ENCODE assay signal across 8 cellular contexts in genomic region chr17:50149425-50150353, GRCh38. TPM values are rescaled to one million over a fixed set of nuclear protein-coding genes. Genes with fewer than 3 reads are reported as not detected.
A peak's percentile ranks its signal among the peaks of the same experiment; 100 is the strongest.
DNase-seq lines count a peak whose midpoint lies in the region; ATAC-seq and TF ChIP-seq lines count a peak whose summit lies in the region.

No MANE protein-coding gene starts in this region.

- no peaks in the 10 kb centered on the region for H3K9me3 ChIP-seq in heart left ventricle

- H3K27me3 Mint-ChIP-seq in activated naive CD4-positive, alpha-beta T cell treated with anti-CD3 and anti-CD28 coated beads, Interleukin-2, amount 50 U/mL, for 24 hours = no peaks in the 10 kb centered on the region

- WGBS in heart left ventricle, 4 donors = 0 to 1% (median 0%) methylated on average over 9 to 123 of the region's 123 CpGs

- TF ChIP-seq POLR2A in GM18951 (IDR thresholded peaks at IDR 0.05; ENCODE audit: extremely low read depth, insufficient read depth, insufficient read length) (peak; percentile 46), heart left ventricle (IDR thresholded peaks at IDR 0.05) (no peak)

- H3K27ac ChIP-seq in 22Rv1 = peak overlapping the region; percentile 89
- peak overlapping the region; percentile 83 to 99 (median 96) for H3K27ac ChIP-seq in heart left ventricle

- DNase-seq in heart left ventricle (peak; percentile 64 to 88 (median 69)), posterior vena cava (ENCODE audit: low spot score) (peak; percentile 90)

- intact Hi-C loops in heart left ventricle (cut with DNase I) (loop anchor here in 2 of 10 donors (5.0 kb wide), 2 partner anchors 37 to 52 kb away; partner anchors contain the start of gene PDK2 (in 1 of the 2)), posterior vena cava (cut with DNase I) (loop anchor here in 1 of 2 donors (1.0 kb wide), 1 partner anchor 50 kb away; no protein-coding TSS in a partner anchor)

- no peak overlapping the region for H3K27ac Mint-ChIP-seq in activated naive CD4-positive, alpha-beta T cell treated with anti-CD3 and anti-CD28 coated beads, Interleukin-2, amount 50 U/mL, for 24 hours

- peaks cover 0 to 6% (median 5%) of the 10 kb centered on the region in 9 donors for H3K36me3 ChIP-seq in heart left ventricle

- peak overlapping the region; percentile 61 to 98 (median 92) for H3K4me3 ChIP-seq in heart left ventricle

- ATAC-seq in heart left ventricle = peak in 1 of 4 donors; percentile 4
- no peak for ATAC-seq in HG03439 (IDR thresholded peaks at IDR 0.05; ENCODE audit: unreplicated experiment)
- ATAC-seq in GM18909 (IDR thresholded peaks at IDR 0.05; ENCODE audit: poor library complexity, unreplicated experiment) = no peak

- H3K36me3 Mint-ChIP-seq in activated naive CD4-positive, alpha-beta T cell treated with anti-CD3 and anti-CD28 coated beads, Interleukin-2, amount 50 U/mL, for 24 hours = no peaks in the 10 kb centered on the region

- peaks cover 16 to 90% (median 68%) of the 10 kb centered on the region in 12 donors for H3K4me1 ChIP-seq in heart left ventricle

- no peaks in the 10 kb centered on the region for H3K27me3 ChIP-seq in heart left ventricle

- no peaks in the 10 kb centered on the region for H3K9me3 Mint-ChIP-seq in activated naive CD4-positive, alpha-beta T cell treated with anti-CD3 and anti-CD28 coated beads, Interleukin-2, amount 50 U/mL, for 24 hours

- TF ChIP-seq CTCF in 22Rv1 (IDR thresholded peaks at IDR 0.05) (peak; percentile 20), heart left ventricle (IDR thresholded peaks at IDR 0.05) (peak in 6 of 12 donors; percentile 8 to 33 (median 23))

- in situ Hi-C loops in GM18951 (cut with MboI; ENCODE audit: low sequenced_read_pairs, unreplicated experiment) = no loop called here

- peak overlapping the region; percentile 91 for H3K4me3 Mint-ChIP-seq in activated naive CD4-positive, alpha-beta T cell treated with anti-CD3 and anti-CD28 coated beads, Interleukin-2, amount 50 U/mL, for 24 hours

- peaks cover 50% of the 10 kb centered on the region for H3K4me1 Mint-ChIP-seq in activated naive CD4-positive, alpha-beta T cell treated with anti-CD3 and anti-CD28 coated beads, Interleukin-2, amount 50 U/mL, for 24 hours

TF ChIP-seq in PFSK-1, 5 proteins besides CTCF, POLR2A, EP300 and RAD21:
- TF ChIP-seq SIN3A (IDR thresholded peaks at IDR 0.05; ENCODE audit: borderline replicate concordance, insufficient read depth, low read length) = no peak
- TF ChIP-seq FOXP2 (optimal IDR thresholded peaks at IDR 0.05; ENCODE audit: borderline replicate concordance, extremely low read depth, extremely low read length, insufficient read depth) = peak; percentile 42

RNA-seq across cellular contexts. Expression of gene PPP1R9B, which starts 0.8 kb away (rescaled TPM):
- 109 TPM for polyA plus RNA-seq in PFSK-1 (2012; ENCODE audit: insufficient read length, low read depth)
- total RNA-seq in heart left ventricle (10 to 100 TPM; 17.0 to 55.9 (median 31.3) TPM), posterior vena cava (10 to 100 TPM; 51.4 to 53.7 TPM)
- 10 to 100 TPM; 30.4 to 33.4 TPM for polyA plus RNA-seq in heart left ventricle

RNA-seq across cellular contexts. Expression of gene SGCA, which starts 16.1 kb away (rescaled TPM):
- 1.4 TPM for polyA plus RNA-seq in PFSK-1 (2012; ENCODE audit: insufficient read length, low read depth)
- total RNA-seq in heart left ventricle = 100 to 1,000 TPM; 110 to 224 (median 151) TPM
- 100 to 1,000 TPM in 1 of 2 donors, 10 to 100 TPM in 1; 96.5 to 225 TPM for polyA plus RNA-seq in heart left ventricle
- total RNA-seq in posterior vena cava = 10 to 100 TPM; 87.9 to 99.0 TPM

RNA-seq across cellular contexts. Expression of gene SAMD14, which starts 19.7 kb away (rescaled TPM):
- 24.5 TPM for polyA plus RNA-seq in PFSK-1 (2012; ENCODE audit: insufficient read length, low read depth)
- 1 to 10 TPM in 7 of 9 donors, under 1 TPM in 2; 0.44 to 3.9 (median 1.2) TPM for total RNA-seq in heart left ventricle
- polyA plus RNA-seq in heart left ventricle = 1 to 10 TPM in 1 of 2 donors, under 1 TPM in 1; 0.72 to 2.8 TPM
- 1 to 10 TPM; 6.6 to 6.7 TPM for total RNA-seq in posterior vena cava

RNA-seq across cellular contexts. Expression of gene COL1A1, which starts 51.7 kb away (rescaled TPM):
- 30.3 TPM for polyA plus RNA-seq in PFSK-1 (2012; ENCODE audit: insufficient read length, low read depth)
- total RNA-seq in heart left ventricle (100 to 1,000 TPM in 3 of 9 donors, 10 to 100 TPM in 6; 10.2 to 897 (median 55.4) TPM), posterior vena cava (1,000 to 10,000 TPM in 1 of 2 donors, 100 to 1,000 TPM in 1; 456 to 1,821 TPM)
- 100 to 1,000 TPM in 1 of 2 donors, 10 to 100 TPM in 1; 17.2 to 109 TPM for polyA plus RNA-seq in heart left ventricle

RNA-seq across cellular contexts. Expression of gene PDK2, which starts 54.5 kb away (rescaled TPM):
- 25.4 TPM for polyA plus RNA-seq in PFSK-1 (2012; ENCODE audit: insufficient read length, low read depth)
- total RNA-seq in heart left ventricle = 100 to 1,000 TPM; 142 to 490 (median 200) TPM
- polyA plus RNA-seq in heart left ventricle = 100 to 1,000 TPM; 125 to 173 TPM
- 10 to 100 TPM; 26.0 to 27.7 TPM for total RNA-seq in posterior vena cava
